Comparison of ENCODE assay signal across 19 cellular contexts in genomic region chr16:50450957-50451356, GRCh38.
DNase-seq lines count a peak whose midpoint lies in the region; TF ChIP-seq lines count a peak whose summit lies in the region.
"Had no signal": no experiment of that assay in that cellular context is flagged by ENCODE, and none has a peak within 500 bp of the region (broad histone marks: within the 10 kb centered on the region; RNA-seq: fewer than 3 reads in every experiment).

No MANE protein-coding gene starts in this region.

- H4K20me1 ChIP-seq in neural progenitor cell (ENCODE audit: low read depth): peaks cover 9% of the 10 kb centered on the region
- H4K20me1 ChIP-seq: BLaER1 treated with 17β-estradiol and CSF1 and Interleukin-3, amounts not matched to agents 10 nM and 100 nM had no signal

- peaks cover 19% of the 10 kb centered on the region for H3F3A ChIP-seq in neural progenitor cell (ENCODE audit: low read depth)

- H3K4me2 ChIP-seq in neural progenitor cell: no peak overlapping the region
- H3K4me2 ChIP-seq: A549; BLaER1 treated with 17β-estradiol and CSF1 and Interleukin-3, amounts not matched to agents 10 nM and 100 nM had no signal

- no peaks in the 10 kb centered on the region for H3K79me2 ChIP-seq in neural progenitor cell (ENCODE audit: low read depth)

- H3K4me1 ChIP-seq in neural progenitor cell: peaks cover 24% of the 10 kb centered on the region
- H3K4me1 ChIP-seq: A549; BLaER1 treated with 17β-estradiol and CSF1 and Interleukin-3, amounts not matched to agents 10 nM and 100 nM; Caco-2 had no signal

- no peaks in the 10 kb centered on the region for H3K4me1 Mint-ChIP-seq in chondrocyte (ENCODE audit: low read depth)
- H3K4me1 Mint-ChIP-seq in neural progenitor cell: peaks cover 74% of the 10 kb centered on the region
- H3K4me1 Mint-ChIP-seq: B cell had no signal

- no peaks in the 10 kb centered on the region for H3K9me3 ChIP-seq in neural progenitor cell (ENCODE audit: low read depth)
- H3K9me3 ChIP-seq: A549; BLaER1 treated with 17β-estradiol and CSF1 and Interleukin-3, amounts not matched to agents 10 nM and 100 nM; Caco-2 had no signal

- no peak overlapping the region for H2AFZ ChIP-seq in neural progenitor cell (replicated peaks)

- no peak overlapping the region for H3K9ac ChIP-seq in neural progenitor cell
- H3K9ac ChIP-seq: BLaER1 treated with 17β-estradiol and CSF1 and Interleukin-3, amounts not matched to agents 10 nM and 100 nM had no signal

- H3K36me3 Mint-ChIP-seq in chondrocyte (ENCODE audit: low read depth): no peaks in the 10 kb centered on the region
- no peaks in the 10 kb centered on the region for H3K36me3 Mint-ChIP-seq in neural progenitor cell
- H3K36me3 Mint-ChIP-seq: CD8-positive, alpha-beta T cell had no signal

- H3K27ac ChIP-seq in neural progenitor cell: no peak overlapping the region
- H3K27ac ChIP-seq: 22Rv1; A549; BLaER1 treated with 17β-estradiol and CSF1 and Interleukin-3, amounts not matched to agents 10 nM and 100 nM; C4-2B had no signal

- no peaks in the 10 kb centered on the region for H3K36me3 ChIP-seq in neural progenitor cell
- H3K36me3 ChIP-seq: BLaER1 treated with 17β-estradiol and CSF1 and Interleukin-3, amounts not matched to agents 10 nM and 100 nM had no signal

- no peaks in the 10 kb centered on the region for H3K27me3 ChIP-seq in neural progenitor cell
- H3K27me3 ChIP-seq: BLaER1 treated with 17β-estradiol and CSF1 and Interleukin-3, amounts not matched to agents 10 nM and 100 nM had no signal

- H3K27me3 Mint-ChIP-seq in chondrocyte (ENCODE audit: low read depth) (peaks cover 51% of the 10 kb centered on the region), neural progenitor cell (ENCODE audit: insufficient read depth, low read depth) (peaks cover 35% of the 10 kb centered on the region)
- H3K27me3 Mint-ChIP-seq: CD4-positive, alpha-beta T cell had no signal

- no peaks in the 10 kb centered on the region for H3K9me3 Mint-ChIP-seq in chondrocyte (ENCODE audit: low read depth)
- H3K9me3 Mint-ChIP-seq in neural progenitor cell: no peaks in the 10 kb centered on the region
- H3K9me3 Mint-ChIP-seq: CD4-positive, alpha-beta T cell; CD8-positive, alpha-beta T cell had no signal

- H3K27ac Mint-ChIP-seq in chondrocyte (ENCODE audit: unreplicated experiment) (no peak overlapping the region), neural progenitor cell (peak overlapping the region; percentile 33)
- H3K27ac Mint-ChIP-seq: B cell; CD4-positive, alpha-beta T cell; CD8-positive, alpha-beta T cell had no signal

- H3K4me3 ChIP-seq in neural progenitor cell: no peak overlapping the region
- H3K4me3 ChIP-seq: A549; BLaER1 treated with 17β-estradiol and CSF1 and Interleukin-3, amounts not matched to agents 10 nM and 100 nM; GM12878 had no signal

- no peak overlapping the region for H3K4me3 Mint-ChIP-seq in chondrocyte (ENCODE audit: unreplicated experiment)
- H3K4me3 Mint-ChIP-seq in neural progenitor cell: peak overlapping the region; percentile 73
- H3K4me3 Mint-ChIP-seq: B cell; CD4-positive, alpha-beta T cell; CD8-positive, alpha-beta T cell had no signal

- DNase-seq in activated effector memory CD4-positive, alpha-beta T cell treated with anti-CD3 and anti-CD28 coated beads, Interleukin-2, amount 50 U/mL, for 16 hours: peak; percentile 2
- DNase-seq in activated effector memory CD4-positive, alpha-beta T cell treated with Interleukin-2 at 50 U/mL for 16 hours: no peak
- DNase-seq in chondrocyte (ENCODE audit: low spot score) (peak; percentile 4), neural progenitor cell (ENCODE audit: low spot score) (no peak), DMS79 treated with DMSO at 0.1 percent for 48 hours (lab: John Stamatoyannopoulos, UW) (no peak)
- DNase-seq: AML-193; Calu3; CD4-positive, alpha-beta T cell; CD8-positive, alpha-beta T cell; DND-41; EL; GDM1 had no signal

- TF ChIP-seq CTCF in chondrocyte (IDR thresholded peaks at IDR 0.05) (no peak), neural progenitor cell (IDR thresholded peaks at IDR 0.05) (no peak)

Comparison
In these comparisons a context has a peak if more than half of its experiments do, and no peak if none do; other contexts are left out.
1. DNase-seq: peak in activated effector memory CD4-positive, alpha-beta T cell treated with anti-CD3 and anti-CD28 coated beads, Interleukin-2, amount 50 U/mL, for 16 hours (single experiment) and chondrocyte (single experiment); none in activated effector memory CD4-positive, alpha-beta T cell treated with Interleukin-2 at 50 U/mL for 16 hours (single experiment), neural progenitor cell (single experiment) and DMS79 treated with DMSO at 0.1 percent for 48 hours (single experiment).